In the genomic region with DNA sequence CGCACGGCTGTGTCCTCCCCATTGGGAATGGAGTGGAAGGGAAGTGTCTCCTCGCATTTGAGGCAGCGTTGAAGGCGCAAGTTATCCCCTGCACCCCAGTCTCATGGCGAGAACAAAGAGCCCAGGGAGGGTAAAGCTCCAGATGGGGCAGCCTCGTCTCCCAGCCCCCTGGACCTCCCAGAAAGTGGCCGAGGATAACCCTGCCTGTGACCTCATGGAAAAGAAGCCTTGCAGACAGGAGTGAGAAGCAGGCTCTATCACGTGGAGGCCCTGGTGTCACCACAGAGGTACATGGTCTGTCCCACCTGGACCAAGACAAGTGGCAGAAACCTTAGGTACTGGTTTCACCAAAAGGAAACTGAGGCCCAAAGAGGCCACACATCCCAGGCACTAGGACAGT, we compare ENCODE assay signal across 9 cellular contexts.
"Had no signal": no experiment of that assay in that cellular context is flagged by ENCODE, and none has a peak within 500 bp of the region (broad histone marks: within the 10 kb centered on the region; RNA-seq: fewer than 3 reads in every experiment).

No MANE protein-coding gene starts in this region.

- H3K9ac ChIP-seq: GM23248 had no signal

- FAIRE-seq: H54, HepG2 had no signal

- H3K27ac ChIP-seq: GM23248, HL-60 had no signal

- H3K4me3 Mint-ChIP-seq: H9, IgD-negative memory B cell had no signal

- H2AFZ ChIP-seq: GM23248 had no signal

- DNase-seq: GM23248, GOT3, HCEC 1CT, KG1 had no signal

- H3K9me3 Mint-ChIP-seq: H9, IgD-negative memory B cell had no signal

- H3K27ac Mint-ChIP-seq: H9, IgD-negative memory B cell had no signal

- H3K4me3 ChIP-seq: GM23248 had no signal

- ATAC-seq: HepG2 had no signal
